ENCODE assay signal across 14 cellular contexts in the genomic region with DNA sequence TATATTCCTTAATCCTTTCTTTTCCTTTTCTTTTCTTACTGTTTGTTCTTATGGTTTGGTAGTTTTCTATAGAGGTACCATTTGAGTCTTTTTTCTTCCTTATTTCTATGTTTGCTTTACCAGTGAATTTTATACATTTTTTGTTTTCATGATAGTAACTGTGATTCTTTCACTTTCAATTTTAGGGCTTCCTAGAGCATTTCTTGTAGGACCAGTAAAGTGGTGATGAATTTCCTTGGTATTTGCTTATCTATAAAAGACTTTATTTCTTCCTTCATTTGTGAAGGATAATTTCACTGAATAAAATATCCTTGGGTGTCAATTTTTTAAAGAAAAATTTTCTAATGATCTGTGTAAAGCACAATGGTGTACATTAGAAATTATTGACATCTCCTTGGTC.
"Had no signal": no experiment of that assay in that cellular context is flagged by ENCODE, and none has a peak within 500 bp of the region (broad histone marks: within the 10 kb centered on the region; RNA-seq: fewer than 3 reads in every experiment).

No MANE protein-coding gene starts in this region.

- DNase-seq: activated CD4-positive, CD25-positive, alpha-beta regulatory T cell treated with anti-CD3 and anti-CD28 coated beads, Interleukin-2, amount 50 U/mL, for 72 hours; activated naive CD4-positive, alpha-beta T cell; activated naive CD8-positive, alpha-beta T cell treated with anti-CD3 and anti-CD28 coated beads, Interleukin-2, amount 10 ng/mL, durations not matched to agents 7 days and 5 days; aorta; foreskin melanocyte; heart left ventricle; left colon; lower lobe of right lung; spleen; T-helper 1 cell; trophoblast cell had no signal

- H3K27me3 ChIP-seq: breast epithelium, heart left ventricle, spleen, suprapubic skin had no signal

- H3K4me1 ChIP-seq: breast epithelium, heart left ventricle, lower lobe of right lung, spleen, suprapubic skin had no signal

- ATAC-seq: heart left ventricle, left colon, lower lobe of right lung, sciatic nerve had no signal

- H3K4me3 ChIP-seq: breast epithelium, heart left ventricle, lower lobe of right lung, spleen, suprapubic skin had no signal

- H3K27ac ChIP-seq: breast epithelium, heart left ventricle, lower lobe of right lung, spleen, suprapubic skin had no signal

- H3K36me3 ChIP-seq: breast epithelium, heart left ventricle, lower lobe of right lung, spleen, suprapubic skin had no signal

- H3K9me3 ChIP-seq: breast epithelium, lower lobe of right lung, suprapubic skin had no signal
